In the genomic region with DNA sequence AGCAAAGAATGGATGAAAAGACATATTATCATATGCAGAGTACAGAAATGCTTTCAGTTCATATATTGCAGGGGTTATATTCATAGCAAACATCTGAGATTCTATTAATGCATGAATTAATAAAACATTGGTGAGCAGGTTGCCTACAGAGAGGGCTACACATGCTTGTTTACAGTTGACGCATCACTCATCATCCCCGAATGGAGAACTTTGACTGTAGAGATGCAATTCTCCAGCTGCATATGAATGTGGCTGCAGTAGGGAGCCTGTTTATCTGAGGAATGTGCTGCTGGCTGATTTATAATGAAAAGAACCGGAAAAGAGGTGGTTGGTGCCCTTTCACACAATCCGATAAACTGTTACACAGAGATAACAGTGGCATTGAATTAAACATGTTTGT, we compare ENCODE assay signal across 15 cellular contexts.
"Had no signal": no experiment of that assay in that cellular context is flagged by ENCODE, and none has a peak within 500 bp of the region (broad histone marks: within the 10 kb centered on the region; RNA-seq: fewer than 3 reads in every experiment).

No MANE protein-coding gene starts in this region.

- H3K9ac ChIP-seq: parathyroid adenoma had no signal

- H3K4me3 Mint-ChIP-seq: activated T-cell treated with anti-CD3 and anti-CD28 coated beads, Interleukin-2, amount 50 U/mL, for 4 hours; nephron had no signal

- H3K27ac Mint-ChIP-seq: activated naive CD4-positive, alpha-beta T cell treated with anti-CD3 and anti-CD28 coated beads, Interleukin-2, amount 50 U/mL, for 72 hours; nephron had no signal

- H3K9me3 Mint-ChIP-seq: activated T-cell treated with anti-CD3 and anti-CD28 coated beads, Interleukin-2, amount 50 U/mL, for 4 hours; nephron had no signal

- H3K27ac ChIP-seq: esophagus muscularis mucosa, left lung, parathyroid adenoma, tibial nerve, vagina had no signal

- H3K27me3 ChIP-seq: esophagus muscularis mucosa, left lung, tibial nerve, vagina had no signal

- H3K9me3 ChIP-seq: esophagus muscularis mucosa, left lung, tibial nerve, vagina had no signal

- H3K36me3 ChIP-seq: esophagus muscularis mucosa, left lung, tibial nerve, vagina had no signal

- DNase-seq: activated CD4-positive, alpha-beta T cell treated with anti-CD3 and anti-CD28 coated beads for 1 hour; activated CD4-positive, alpha-beta T cell treated with anti-CD3 and anti-CD28 coated beads, Interleukin-2, amount 50 U/mL, for 48 hours; activated effector memory CD4-positive, alpha-beta T cell treated with anti-CD3 and anti-CD28 coated beads, Interleukin-2, amount 50 U/mL, for 16 hours; activated T-cell treated with anti-CD3 and anti-CD28 coated beads, Interleukin-2, amount 50 U/mL, for 4 hours; amniotic stem cell; left lung; mesenchymal stem cell; stimulated activated CD4-positive, alpha-beta T cell treated with anti-CD3 and anti-CD28 coated beads, Interleukin-4, amount 100 ng/mL, for 4 hours; T-helper 2 cell had no signal

- H3K4me1 ChIP-seq: esophagus muscularis mucosa, left lung, parathyroid adenoma, tibial nerve, vagina had no signal

- H3K4me1 Mint-ChIP-seq: nephron had no signal

- ATAC-seq: activated naive CD4-positive, alpha-beta T cell treated with anti-CD3 and anti-CD28 coated beads, Interleukin-2, amount 50 U/mL, for 72 hours; activated T-cell treated with anti-CD3 and anti-CD28 coated beads, Interleukin-2, amount 50 U/mL, for 4 hours; left lung had no signal

- H3K4me3 ChIP-seq: esophagus muscularis mucosa, left lung, tibial nerve, vagina had no signal
